ENCODE assay signal across 16 cellular contexts in the genomic region with DNA sequence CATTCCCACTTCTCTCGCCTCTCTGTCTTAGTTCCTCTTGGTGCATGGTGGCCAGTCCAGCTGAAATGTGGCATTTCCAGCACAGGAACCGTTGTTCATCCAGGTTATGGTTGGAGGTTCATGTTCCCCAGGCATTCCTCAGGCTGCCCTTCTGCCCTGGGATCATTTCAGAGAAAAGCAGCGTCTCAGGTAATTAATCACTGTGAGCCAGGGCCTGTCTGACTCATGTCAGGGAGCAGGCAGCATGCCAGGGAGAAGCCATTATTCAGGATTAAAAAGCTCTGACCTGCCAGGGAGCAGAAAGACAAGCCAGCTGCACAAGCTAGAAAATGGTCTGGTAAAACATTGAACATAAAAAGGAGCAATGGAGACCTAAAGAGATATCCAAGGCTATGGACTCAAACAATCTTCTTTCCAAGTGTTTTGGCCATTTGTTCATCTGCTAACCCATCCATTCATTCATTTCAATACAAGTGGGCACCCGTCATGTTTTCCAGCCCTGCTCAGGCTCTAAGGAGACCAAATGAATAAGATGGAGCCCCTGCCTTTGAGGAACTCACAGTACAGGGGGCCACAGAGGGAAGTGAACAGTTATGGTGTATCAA.
A peak's percentile ranks its signal among the peaks of the same experiment; 100 is the strongest.
DNase-seq lines count a peak whose midpoint lies in the region; ATAC-seq, FAIRE-seq and TF ChIP-seq lines count a peak whose summit lies in the region.
"Had no signal": no experiment of that assay in that cellular context is flagged by ENCODE, and none has a peak within 500 bp of the region (broad histone marks: within the 10 kb centered on the region; RNA-seq: fewer than 3 reads in every experiment).

No MANE protein-coding gene starts in this region.

- no peaks in the 10 kb centered on the region for H3K9me3 ChIP-seq in psoas muscle
- H3K9me3 ChIP-seq: esophagus squamous epithelium had no signal

- H3K4me1 ChIP-seq in foreskin keratinocyte = peaks cover 3% of the 10 kb centered on the region
- H3K4me1 ChIP-seq in psoas muscle = no peaks in the 10 kb centered on the region

- no peaks in the 10 kb centered on the region for H3K36me3 Mint-ChIP-seq in chondrocyte (ENCODE audit: low read depth)
- H3K36me3 Mint-ChIP-seq: CD4-positive, alpha-beta memory T cell; natural killer cell had no signal

- ATAC-seq in foreskin keratinocyte (peak; percentile 94), psoas muscle (no peak), HG02938 (IDR thresholded peaks at IDR 0.05; ENCODE audit: unreplicated experiment) (no peak)
- ATAC-seq: natural killer cell had no signal

- H3K27me3 ChIP-seq in foreskin keratinocyte = peaks cover 5% of the 10 kb centered on the region
- H3K27me3 ChIP-seq in psoas muscle (ENCODE audit: insufficient read depth in 3 of 3, low read length in 2 of 3) = peaks cover 0 to 3% (median 0%) of the 10 kb centered on the region in 3 donors

- in situ Hi-C loops in Caki2 (cut with HindIII; ENCODE audit: low pct_unique_long_range_greater_than_20kb, low sequenced_read_pairs) = no loop called here

- no peak overlapping the region for H3K4me3 ChIP-seq in psoas muscle
- H3K4me3 ChIP-seq: esophagus squamous epithelium, SK-N-MC had no signal

- no peak overlapping the region for H3K4me3 Mint-ChIP-seq in chondrocyte (ENCODE audit: unreplicated experiment)
- H3K4me3 Mint-ChIP-seq: activated CD4-positive, alpha-beta T cell treated with anti-CD3 and anti-CD28 coated beads, Interleukin-2, amount 10 ng/mL, durations not matched to agents 24 days and 14 days; CD4-positive, alpha-beta memory T cell; central memory CD8-positive, alpha-beta T cell; natural killer cell had no signal

- 34% methylated on average over 4 of the region's 4 CpGs for WGBS in psoas muscle, 3 donors

- peak; percentile 16 for FAIRE-seq in HTR-8/SVneo (lab: Jason Lieb, UNC)
- FAIRE-seq: GM12891 had no signal

- DNase-seq in Caki2 (ENCODE audit: low read depth) (peak; percentile 85), HTR-8/SVneo (ENCODE audit: insufficient read length, low spot score) (peak; percentile 58), RKO (ENCODE audit: low spot score) (peak; percentile 50), foreskin keratinocyte (peak; percentile 49 to 74), psoas muscle (no peak), chondrocyte (ENCODE audit: low spot score) (no peak)
- DNase-seq in activated CD4-positive, CD25-positive, alpha-beta regulatory T cell treated with anti-CD3 and anti-CD28 coated beads, Interleukin-2, amount 50 U/mL, for 72 hours = no peak
- DNase-seq: activated CD4-positive, alpha-beta T cell treated with anti-CD3 and anti-CD28 coated beads, Interleukin-2, amount 10 ng/mL, durations not matched to agents 24 days and 14 days; CD4-positive, alpha-beta memory T cell; esophagus squamous epithelium; natural killer cell; NCI-H1436 treated with DMSO at 0.1 percent for 48 hours had no signal

- TF ChIP-seq CTCF in foreskin keratinocyte (conservative IDR thresholded peaks at IDR 0.05) = no peak
- no peak for TF ChIP-seq CTCF in psoas muscle (IDR thresholded peaks at IDR 0.05)
- no peak for TF ChIP-seq CTCF in chondrocyte (IDR thresholded peaks at IDR 0.05)

- H3K36me3 ChIP-seq in psoas muscle (ENCODE audit: insufficient read depth in 1 of 2, low read depth in 1 of 2) = no peaks in the 10 kb centered on the region
- H3K36me3 ChIP-seq: esophagus squamous epithelium had no signal

- H3K27ac Mint-ChIP-seq in chondrocyte (ENCODE audit: unreplicated experiment) = no peak overlapping the region
- H3K27ac Mint-ChIP-seq: activated CD4-positive, alpha-beta T cell treated with anti-CD3 and anti-CD28 coated beads, Interleukin-2, amount 10 ng/mL, durations not matched to agents 24 days and 14 days; CD4-positive, alpha-beta memory T cell; natural killer cell had no signal

- H3K27ac ChIP-seq in foreskin keratinocyte (no peak overlapping the region), psoas muscle (no peak overlapping the region)
- H3K27ac ChIP-seq: esophagus squamous epithelium, SK-N-MC had no signal

- H3K9me3 Mint-ChIP-seq in chondrocyte (ENCODE audit: low read depth) = peaks cover 2% of the 10 kb centered on the region
- H3K9me3 Mint-ChIP-seq: activated CD4-positive, alpha-beta T cell treated with anti-CD3 and anti-CD28 coated beads, Interleukin-2, amount 10 ng/mL, durations not matched to agents 24 days and 14 days had no signal

- intact Hi-C loops in psoas muscle (cut with DNase I) = no loop called here

- no peaks in the 10 kb centered on the region for H3K4me1 Mint-ChIP-seq in chondrocyte (ENCODE audit: low read depth)
- H3K4me1 Mint-ChIP-seq: activated CD4-positive, alpha-beta T cell treated with anti-CD3 and anti-CD28 coated beads, Interleukin-2, amount 10 ng/mL, durations not matched to agents 24 days and 14 days; CD4-positive, alpha-beta memory T cell; central memory CD8-positive, alpha-beta T cell; natural killer cell had no signal

- peaks cover 10% of the 10 kb centered on the region for H3K27me3 Mint-ChIP-seq in chondrocyte (ENCODE audit: low read depth)

Comparison
In these comparisons a context has a peak if more than half of its experiments do, and no peak if none do; other contexts are left out.
1. DNase-seq: peak in Caki2 (single experiment), HTR-8/SVneo (single experiment), RKO (single experiment) and foreskin keratinocyte (2 of 2); none in psoas muscle (0 of 2), activated CD4-positive, CD25-positive, alpha-beta regulatory T cell treated with anti-CD3 and anti-CD28 coated beads, Interleukin-2, amount 50 U/mL, for 72 hours (single experiment) and chondrocyte (single experiment).